Comparison of ENCODE assay signal across 8 cellular contexts in the genomic region with DNA sequence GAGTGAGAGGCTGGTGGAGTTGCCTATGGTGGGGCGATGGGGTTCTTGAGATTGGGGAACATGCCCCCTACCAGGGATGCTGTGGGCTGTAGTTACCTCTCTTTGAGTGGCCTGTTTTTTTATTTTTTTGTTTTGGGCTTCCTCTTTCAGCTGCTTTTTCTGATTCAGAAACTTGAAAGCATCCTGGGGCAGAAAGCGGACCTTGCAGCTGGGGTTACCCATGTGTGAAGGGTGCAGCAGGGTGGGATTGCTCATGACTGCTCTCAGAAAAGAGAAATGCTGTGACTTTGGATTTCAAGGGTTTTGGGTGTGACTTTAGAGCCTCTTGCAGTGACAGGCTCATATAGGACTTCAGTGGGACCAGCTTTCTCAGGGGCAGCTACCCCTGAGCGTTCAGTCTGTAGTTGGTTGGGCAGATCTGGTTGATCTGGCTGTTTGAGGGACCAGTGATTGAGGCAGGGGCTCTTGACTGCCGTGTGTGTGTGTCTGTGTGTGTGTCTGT. TPM values are rescaled to one million over a fixed set of nuclear protein-coding genes. Genes with fewer than 3 reads are reported as not detected.
DNase-seq lines count a peak whose midpoint lies in the region; ATAC-seq and TF ChIP-seq lines count a peak whose summit lies in the region.

No MANE protein-coding gene starts in this region.

- peaks cover 68% of the 10 kb centered on the region for H3K4me1 Mint-ChIP-seq in activated T-cell treated with anti-CD3 and anti-CD28 coated beads, Interleukin-2, amount 50 U/mL, for 72 hours (ENCODE audit: low read depth)

- no peak for TF ChIP-seq CTCF in BJ (IDR thresholded peaks at IDR 0.05; ENCODE audit: insufficient read depth, low read depth, low read length)
- no peak for TF ChIP-seq CTCF in lung (IDR thresholded peaks at IDR 0.05; ENCODE audit: control extremely low read depth, extremely low read depth)

- no peaks in the 10 kb centered on the region for H3K27me3 Mint-ChIP-seq in activated T-cell treated with anti-CD3 and anti-CD28 coated beads, Interleukin-2, amount 50 U/mL, for 72 hours (ENCODE audit: low read depth)

- POLR2A ChIA-PET in BJ (lab: Charles Lee) = no interaction called here

- H3K9me3 Mint-ChIP-seq in activated T-cell treated with anti-CD3 and anti-CD28 coated beads, Interleukin-2, amount 50 U/mL, for 72 hours = no peaks in the 10 kb centered on the region

- DNase-seq in BJ (ENCODE audit: low read depth) = no peak
- peak in 1 of 2 donors; percentile 15 for DNase-seq in activated T-cell treated with anti-CD3 and anti-CD28 coated beads, Interleukin-2, amount 50 U/mL, for 72 hours
- no peak for DNase-seq in lung (ENCODE audit: low spot score)
- no peak for DNase-seq in anterior cingulate cortex (lab: John Stamatoyannopoulos, UW)
- no peak for DNase-seq in SHP77 (lab: John Stamatoyannopoulos, UW)

- H3K27me3 ChIP-seq in BJ (ENCODE audit: control insufficient read depth, insufficient read depth, low read length) (no peaks in the 10 kb centered on the region), lung (ENCODE audit: control insufficient read depth, insufficient read depth) (no peaks in the 10 kb centered on the region)

- peak overlapping the region; percentile 92 to 94 for H3K4me3 Mint-ChIP-seq in activated T-cell treated with anti-CD3 and anti-CD28 coated beads, Interleukin-2, amount 50 U/mL, for 72 hours

- 37 to 40% methylated on average over 4 of the region's 4 CpGs for WGBS in lung, 2 donors

- CTCF ChIA-PET in BJ (lab: Yijun Ruan, JAX) = interaction anchor here (1.0 to 1.9 kb wide), 6 partner anchors 9 to 94 kb away, joined by 4 to 13 read pairs (median 5); no protein-coding TSS in a partner anchor

- peak overlapping the region; percentile 15 for H3K27ac Mint-ChIP-seq in activated T-cell treated with anti-CD3 and anti-CD28 coated beads, Interleukin-2, amount 50 U/mL, for 72 hours

- H3K36me3 Mint-ChIP-seq in activated T-cell treated with anti-CD3 and anti-CD28 coated beads, Interleukin-2, amount 50 U/mL, for 72 hours (ENCODE audit: insufficient read depth in 2 of 2) = peaks cover 0 to 5% of the 10 kb centered on the region in 2 donors

- peaks cover 2% of the 10 kb centered on the region; the same call in 1 of the 2 replicates for H3K36me3 ChIP-seq in BJ (ENCODE audit: control insufficient read depth, insufficient read depth, low read length)
- peaks cover 0 to 4% of the 10 kb centered on the region in 2 donors for H3K36me3 ChIP-seq in lung (ENCODE audit: control insufficient read depth in 2 of 2, insufficient read depth in 2 of 2, low read length in 2 of 2)

- H3K9me3 ChIP-seq in lung (ENCODE audit: control insufficient read depth in 2 of 2, insufficient read depth in 1 of 2, low read length in 1 of 2) = no peaks in the 10 kb centered on the region

- H3K27ac ChIP-seq in lung (ENCODE audit: low read depth in 1 of 2, low read length in 1 of 2) = peak overlapping the region; percentile 95 to 97

- peaks cover 14 to 38% of the 10 kb centered on the region in 2 donors for H3K4me1 ChIP-seq in lung (ENCODE audit: control insufficient read depth in 2 of 2, insufficient read depth in 2 of 2, low read length in 2 of 2)

- H3K4me3 ChIP-seq in BJ (ENCODE audit: low read depth, low read length) = peak overlapping the region; percentile 63
- peak overlapping the region; percentile 79 for H3K4me3 ChIP-seq in lung

- ATAC-seq in GM19043 (IDR thresholded peaks at IDR 0.05; ENCODE audit: low read depth, unreplicated experiment) (peak; percentile 60), HG03342 (IDR thresholded peaks at IDR 0.05; ENCODE audit: unreplicated experiment) (peak; percentile 61), lung (ENCODE audit: insufficient read depth, low FRiP score) (no peak), GM19463 (IDR thresholded peaks at IDR 0.05; ENCODE audit: unreplicated experiment) (no peak)
- ATAC-seq in activated T-cell treated with anti-CD3 and anti-CD28 coated beads, Interleukin-2, amount 50 U/mL, for 72 hours (replicated peaks in 1 of 2) = no peak

RNA-seq across cellular contexts. Expression of a gene that starts 1.8 kb away (rescaled TPM):
- polyA plus RNA-seq in BJ (2011; rRNA removed) = 9.8 and 13.9 TPM in 2 replicates
- 28.7 and 29.9 TPM in 2 replicates for polyA minus RNA-seq in BJ (2011; rRNA and poly(A)+ RNA removed)
- total RNA-seq in activated T-cell treated with anti-CD3 and anti-CD28 coated beads, Interleukin-2, amount 50 U/mL, for 72 hours = 10 to 100 TPM; 32.3 to 33.7 TPM
- 100 to 1,000 TPM in 1 of 2 donors, 10 to 100 TPM in 1; 70.0 to 123 TPM for total RNA-seq in lung
- 10 to 100 TPM in 1 of 2 donors, 1 to 10 TPM in 1; 9.3 to 18.5 TPM for polyA plus RNA-seq in lung

Comparison
In these comparisons a context has a peak if more than half of its experiments do, and no peak if none do; other contexts are left out.
1. ATAC-seq: peak in GM19043 (single experiment) and HG03342 (single experiment); none in activated T-cell treated with anti-CD3 and anti-CD28 coated beads, Interleukin-2, amount 50 U/mL, for 72 hours (0 of 2), lung (single experiment) and GM19463 (single experiment).